Comparison of ENCODE assay signal across 8 cellular contexts in the genomic region with DNA sequence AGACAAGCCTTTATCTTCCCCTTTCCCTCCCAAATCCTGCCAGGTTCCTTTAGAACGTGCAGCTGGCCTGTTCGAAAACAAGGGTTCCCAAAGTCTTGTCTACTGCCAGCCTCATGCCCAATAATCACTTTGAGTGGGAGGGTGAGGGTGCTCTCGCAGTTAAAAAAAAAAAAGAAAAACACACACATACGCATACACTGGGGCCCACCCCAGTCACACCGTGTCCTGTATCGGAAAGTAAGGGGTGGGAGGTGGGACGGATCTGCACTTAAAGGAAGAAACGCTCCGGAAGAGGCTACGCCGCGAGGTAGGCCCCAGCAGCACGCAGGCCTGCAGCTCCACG. TPM values are rescaled to one million over a fixed set of nuclear protein-coding genes. Genes with fewer than 3 reads are reported as not detected.
A peak's percentile ranks its signal among the peaks of the same experiment; 100 is the strongest.
DNase-seq lines count a peak whose midpoint lies in the region; ATAC-seq and TF ChIP-seq lines count a peak whose summit lies in the region.

No MANE protein-coding gene starts in this region.

- H3K9me2 ChIP-seq in SU-DHL-6 (replicated peaks; ENCODE audit: insufficient read depth, low read length): no peaks in the 10 kb centered on the region

- CTCF ChIA-PET in activated CD8-positive, alpha-beta memory T cell treated with anti-CD3 and anti-CD28 coated beads, Interleukin-2, amount 10 ng/mL, durations not matched to agents 7 days and 5 days (lab: Charles Lee): interaction anchor here (0.8 to 1.7 kb wide), 3 partner anchors 18 to 1126 kb away, joined by 3 to 11 read pairs (median 3); a partner anchor contains a TSS

- H3K36me3 ChIP-seq in SU-DHL-6 (ENCODE audit: low read length) (peaks cover 5% of the 10 kb centered on the region; the same call in 1 of the 2 replicates), esophagus muscularis mucosa (no peaks in the 10 kb centered on the region), gastrocnemius medialis (no peaks in the 10 kb centered on the region)

- peaks cover 14 to 28% (median 25%) of the 10 kb centered on the region in 4 donors for H3K4me1 ChIP-seq in esophagus muscularis mucosa
- H3K4me1 ChIP-seq in gastrocnemius medialis: peaks cover 32 to 36% of the 10 kb centered on the region in 2 donors

- H3K79me2 ChIP-seq in SU-DHL-6 (ENCODE audit: insufficient read depth, low read length): peaks cover 65% of the 10 kb centered on the region

- no peak overlapping the region for H2AFZ ChIP-seq in SU-DHL-6 (ENCODE audit: low read depth, low read length, severe bottlenecking)

- peak overlapping the region; percentile 81 for H3K4me3 ChIP-seq in SU-DHL-6 (ENCODE audit: insufficient read depth, low read length, poor library complexity, severe bottlenecking)
- peak overlapping the region; percentile 63 to 71 (median 68) for H3K4me3 ChIP-seq in esophagus muscularis mucosa
- peak overlapping the region; percentile 55 to 84 (median 66) for H3K4me3 ChIP-seq in gastrocnemius medialis

- in situ Hi-C loops in gastrocnemius medialis (cut with MboI; ENCODE audit: low sequenced_read_pairs in 4 of 4): no loop called here

- H4K20me1 ChIP-seq in SU-DHL-6 (ENCODE audit: low read depth, low read length): no peaks in the 10 kb centered on the region

- H3K36me3 Mint-ChIP-seq in activated CD8-positive, alpha-beta memory T cell treated with anti-CD3 and anti-CD28 coated beads, Interleukin-2, amount 10 ng/mL, durations not matched to agents 7 days and 5 days: peaks cover 37% of the 10 kb centered on the region

- no peak for TF ChIP-seq EP300 in esophagus muscularis mucosa (IDR thresholded peaks at IDR 0.05)

- H3K27me3 Mint-ChIP-seq in activated CD8-positive, alpha-beta memory T cell treated with anti-CD3 and anti-CD28 coated beads, Interleukin-2, amount 10 ng/mL, durations not matched to agents 7 days and 5 days: no peaks in the 10 kb centered on the region

- 0% methylated on average over 13 of the region's 14 CpGs for WGBS in esophagus muscularis mucosa

- H3K9me3 ChIP-seq in SU-DHL-6 (ENCODE audit: insufficient read depth, low read length) (no peaks in the 10 kb centered on the region), esophagus muscularis mucosa (no peaks in the 10 kb centered on the region), gastrocnemius medialis (no peaks in the 10 kb centered on the region)

- TF ChIP-seq POLR2A in esophagus muscularis mucosa (IDR thresholded peaks at IDR 0.05; ENCODE audit: low read depth): no peak
- no peak for TF ChIP-seq POLR2A in gastrocnemius medialis (IDR thresholded peaks at IDR 0.05)

- peak; percentile 70 for ATAC-seq in activated CD8-positive, alpha-beta memory T cell treated with anti-CD3 and anti-CD28 coated beads, Interleukin-2, amount 10 ng/mL, durations not matched to agents 7 days and 5 days
- ATAC-seq in HG03064 (IDR thresholded peaks at IDR 0.05; ENCODE audit: low read depth, unreplicated experiment) (peak; percentile 51), gastrocnemius medialis (no peak)

- TF ChIP-seq CTCF in SU-DHL-6 (IDR thresholded peaks at IDR 0.05; ENCODE audit: insufficient read depth, low read length, poor library complexity, severe bottlenecking): no peak
- TF ChIP-seq CTCF in esophagus muscularis mucosa (IDR thresholded peaks at IDR 0.05): no peak
- TF ChIP-seq CTCF in gastrocnemius medialis (IDR thresholded peaks at IDR 0.05 in 4 of 5, conservative IDR thresholded peaks at IDR 0.05 in 1 of 5): no peak

- peak; percentile 87 for DNase-seq in activated CD8-positive, alpha-beta memory T cell treated with anti-CD3 and anti-CD28 coated beads, Interleukin-2, amount 10 ng/mL, durations not matched to agents 7 days and 5 days
- DNase-seq in activated CD8-positive, alpha-beta memory T cell treated with anti-CD3 and anti-CD28 coated beads for 24 hours: no peak
- DNase-seq in esophagus muscularis mucosa (ENCODE audit: extremely low spot score) (no peak), gastrocnemius medialis (no peak), cerebellar cortex (ENCODE audit: low spot score) (no peak), middle frontal gyrus (ENCODE audit: extremely low spot score, low spot score) (no peak)

- H3K4me3 Mint-ChIP-seq in activated CD8-positive, alpha-beta memory T cell treated with anti-CD3 and anti-CD28 coated beads, Interleukin-2, amount 10 ng/mL, durations not matched to agents 7 days and 5 days: peak overlapping the region; percentile 91

- intact Hi-C loops in esophagus muscularis mucosa (cut with DNase I) (no loop called here), gastrocnemius medialis (cut with DNase I; ENCODE audit: low total_unique reads) (no loop called here)

- no peaks in the 10 kb centered on the region for H3K9me3 Mint-ChIP-seq in activated CD8-positive, alpha-beta memory T cell treated with anti-CD3 and anti-CD28 coated beads, Interleukin-2, amount 10 ng/mL, durations not matched to agents 7 days and 5 days (ENCODE audit: low read depth)

- peaks cover 65% of the 10 kb centered on the region for H3K4me1 Mint-ChIP-seq in activated CD8-positive, alpha-beta memory T cell treated with anti-CD3 and anti-CD28 coated beads, Interleukin-2, amount 10 ng/mL, durations not matched to agents 7 days and 5 days

- no peaks in the 10 kb centered on the region for H3K27me3 ChIP-seq in SU-DHL-6 (ENCODE audit: low read length)
- H3K27me3 ChIP-seq in esophagus muscularis mucosa: no peaks in the 10 kb centered on the region
- no peaks in the 10 kb centered on the region for H3K27me3 ChIP-seq in gastrocnemius medialis

- no peaks in the 10 kb centered on the region; the same call in 1 of the 2 replicates for H3F3A ChIP-seq in SU-DHL-6 (ENCODE audit: insufficient read depth)

- H3K27ac ChIP-seq in SU-DHL-6 (ENCODE audit: low read depth, low read length) (peak overlapping the region; percentile 93), esophagus muscularis mucosa (replicated peaks in 1 of 4) (peak overlapping the region; percentile 94 to 97 (median 94)), gastrocnemius medialis (peak overlapping the region; percentile 88 to 98 (median 91))

- H3K4me2 ChIP-seq in SU-DHL-6 (ENCODE audit: low read depth, low read length, poor library complexity, severe bottlenecking): peak overlapping the region; percentile 86

- peak overlapping the region; percentile 91 for H3K9ac ChIP-seq in SU-DHL-6 (ENCODE audit: low read length)

- H3K27ac Mint-ChIP-seq in activated CD8-positive, alpha-beta memory T cell treated with anti-CD3 and anti-CD28 coated beads, Interleukin-2, amount 10 ng/mL, durations not matched to agents 7 days and 5 days: peak overlapping the region; percentile 99

RNA-seq across cellular contexts. Expression of a gene that starts 0.5 kb away (rescaled TPM):
- 10 to 100 TPM; 66.9 to 75.4 TPM for total RNA-seq in activated CD8-positive, alpha-beta memory T cell treated with anti-CD3 and anti-CD28 coated beads, Interleukin-2, amount 10 ng/mL, durations not matched to agents 7 days and 5 days
- total RNA-seq in esophagus muscularis mucosa (1 to 10 TPM in 2 of 4 donors, under 1 TPM in 2; under 0.01 to 2.1 (median 1.2) TPM), gastrocnemius medialis (1 to 10 TPM in 2 of 4 donors, under 1 TPM in 2; 0.33 to 7.7 (median 1.5) TPM)

Comparison
In these comparisons a context has a peak if more than half of its experiments do, and no peak if none do; other contexts are left out.
1. ATAC-seq: peak in activated CD8-positive, alpha-beta memory T cell treated with anti-CD3 and anti-CD28 coated beads, Interleukin-2, amount 10 ng/mL, durations not matched to agents 7 days and 5 days (single experiment) and HG03064 (single experiment); none in gastrocnemius medialis (0 of 2).
2. RNA of a gene that starts 0.5 kb away (total RNA-seq): 66.9 to 75.4 TPM in activated CD8-positive, alpha-beta memory T cell treated with anti-CD3 and anti-CD28 coated beads, Interleukin-2, amount 10 ng/mL, durations not matched to agents 7 days and 5 days; 0.33 to 7.7 TPM in gastrocnemius medialis and under 0.01 to 2.1 TPM in esophagus muscularis mucosa; every median in the first group is over 4 times any median in the second.
3. Peak in every context shown above with its lines, with median percentiles within 50 percentile points of each other: H3K27ac ChIP-seq and H3K4me3 ChIP-seq.